Comparison of ENCODE assay signal across 8 cellular contexts in the genomic region with DNA sequence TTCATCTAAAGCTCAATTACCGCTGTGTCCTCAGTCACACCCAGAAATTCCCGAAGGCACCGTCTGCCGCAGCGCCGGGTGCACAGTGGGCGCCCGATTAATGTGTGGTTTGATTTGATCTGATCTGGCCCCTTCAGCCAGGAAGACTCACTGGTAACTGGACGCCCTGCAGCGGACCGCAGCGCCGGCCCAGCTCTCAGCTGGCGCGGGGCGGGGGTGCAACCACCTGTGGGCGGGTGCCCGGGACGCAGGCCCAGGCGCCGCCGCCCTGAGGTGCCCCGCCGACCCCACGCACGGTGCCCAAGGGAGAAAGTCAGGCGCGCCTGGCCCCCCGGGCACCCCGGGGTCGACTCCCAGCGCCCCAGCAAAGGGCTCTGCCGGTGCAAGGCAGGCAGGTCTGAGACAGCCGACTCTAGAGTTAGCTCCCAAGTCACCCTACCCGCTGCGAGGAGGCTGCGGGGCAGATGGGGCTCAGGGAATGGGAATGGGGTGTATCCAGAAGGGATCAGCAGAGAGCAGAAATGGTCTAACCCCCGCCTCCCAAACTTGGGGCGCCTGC. TPM values are rescaled to one million over a fixed set of nuclear protein-coding genes. Genes with fewer than 3 reads are reported as not detected.
A peak's percentile ranks its signal among the peaks of the same experiment; 100 is the strongest.
DNase-seq lines count a peak whose midpoint lies in the region; ATAC-seq and TF ChIP-seq lines count a peak whose summit lies in the region.

No MANE protein-coding gene starts in this region.

- DNase-seq in DMS53 (lab: John Stamatoyannopoulos, UW) (peak; percentile 61), NCI-H524 (lab: John Stamatoyannopoulos, UW) (peak; percentile 62 to 73), omental fat pad (ENCODE audit: low spot score) (no peak), A673 (ENCODE audit: low spot score) (no peak), NOMO-1 (lab: John Stamatoyannopoulos, UW; ENCODE audit: unreplicated experiment in 2 of 2) (no peak)

- peak overlapping the region in 2 of 3 experiments; percentile 29 to 62 for H3K27ac Mint-ChIP-seq in nephron

- peak overlapping the region; percentile 86 to 89 (median 88) for H3K4me3 Mint-ChIP-seq in nephron

- H3K36me3 ChIP-seq in ectodermal cell (ENCODE audit: control insufficient read depth, insufficient read depth, low read length) (no peaks in the 10 kb centered on the region), A673 (ENCODE audit: insufficient read depth, low read length, poor library complexity, severe bottlenecking) (no peaks in the 10 kb centered on the region)

- peaks cover 15% of the 10 kb centered on the region for H3K4me1 ChIP-seq in ectodermal cell (ENCODE audit: control insufficient read depth, insufficient read depth, low read length)
- H3K4me1 ChIP-seq in A673 (ENCODE audit: insufficient read depth, low read length, poor library complexity, severe bottlenecking), result no peaks in the 10 kb centered on the region

- ATAC-seq in GM19351 (IDR thresholded peaks at IDR 0.05; ENCODE audit: unreplicated experiment), result no peak
- no peak for ATAC-seq in omental fat pad (ENCODE audit: low FRiP score)

- H3K4me3 ChIP-seq in ectodermal cell (ENCODE audit: insufficient read depth, low read depth, low read length) (peak overlapping the region; percentile 45), A673 (ENCODE audit: low read depth, low read length, poor library complexity, severe bottlenecking) (no peak overlapping the region)

- peaks cover 75% of the 10 kb centered on the region for H3K27me3 Mint-ChIP-seq in nephron (ENCODE audit: low read depth)

- H3K9me3 Mint-ChIP-seq in nephron, result no peaks in the 10 kb centered on the region

- H3K27me3 ChIP-seq in ectodermal cell (ENCODE audit: control insufficient read depth, insufficient read depth, low read length, poor library complexity, severe bottlenecking) (peaks cover 32% of the 10 kb centered on the region), A673 (replicated peaks; ENCODE audit: insufficient read depth, low read depth, low read length, poor library complexity) (peaks cover 78% of the 10 kb centered on the region)

- no peaks in the 10 kb centered on the region for H3K36me3 Mint-ChIP-seq in nephron (ENCODE audit: low read depth)

- intact Hi-C loops in A673 (cut with micrococcal nuclease; ENCODE audit: unreplicated experiment), result no loop called here

- TF ChIP-seq CTCF in nephron (IDR thresholded peaks at IDR 0.05; ENCODE audit: unreplicated experiment in 3 of 3) (no peak), omental fat pad (IDR thresholded peaks at IDR 0.05) (no peak), A673 (conservative IDR thresholded peaks at IDR 0.05; ENCODE audit: low read depth, low read length) (no peak)

- CTCF ChIA-PET in A673 (lab: Charles Lee), result interaction anchor here (0.6 kb wide), 1 partner anchor 1941 kb away, joined by 6 read pairs; no protein-coding TSS in a partner anchor

- H3K27ac ChIP-seq in ectodermal cell (ENCODE audit: insufficient read depth, low read depth, low read length, poor library complexity, severe bottlenecking) (no peak overlapping the region), A673 (ENCODE audit: low read depth, low read length, poor library complexity, severe bottlenecking) (no peak overlapping the region)

- peaks cover 23% of the 10 kb centered on the region for H3K4me1 Mint-ChIP-seq in nephron

- POLR2A ChIA-PET in A673 (lab: Charles Lee; ENCODE audit: low non-redundant PET), result no interaction called here

- no peaks in the 10 kb centered on the region for H3K9me3 ChIP-seq in ectodermal cell (ENCODE audit: control insufficient read depth, low read length)
- no peaks in the 10 kb centered on the region for H3K9me3 ChIP-seq in A673 (ENCODE audit: low read depth, low read length, poor library complexity, severe bottlenecking)

- BruUV-seq in A673 (replicated peaks; lab: Mats Ljungman, UMichigan), result no TSS peak

- WGBS in ectodermal cell, 2 experiments, result 3 to 4% methylated on average over 39 of the region's 39 CpGs

RNA-seq across cellular contexts. Expression of gene EPB41L4B, which starts 1.7 kb away (rescaled TPM):
- 1.8 TPM for polyA plus RNA-seq in ectodermal cell (2013, experiment 1 of 4)
- 1.8 TPM for polyA plus RNA-seq in ectodermal cell (2013, experiment 2 of 4)
- 2.1 TPM for polyA plus RNA-seq in ectodermal cell (2013, experiment 3 of 4)
- polyA plus RNA-seq in ectodermal cell (2013, experiment 4 of 4), result 1.7 TPM
- total RNA-seq in omental fat pad (10 to 100 TPM in 3 of 4 donors, 1 to 10 TPM in 1; 6.3 to 47.7 (median 33.6) TPM), A673 (2021) (0.07 TPM in 1 of 2 replicates, not detected in the other)

Comparison
In these comparisons a context has a peak if more than half of its experiments do, and no peak if none do; other contexts are left out.
1. DNase-seq: peak in DMS53 (single experiment) and NCI-H524 (2 of 2); none in omental fat pad (single experiment), A673 (single experiment) and NOMO-1 (0 of 2).